ENCODE assay signal across 17 cellular contexts in the genomic region with DNA sequence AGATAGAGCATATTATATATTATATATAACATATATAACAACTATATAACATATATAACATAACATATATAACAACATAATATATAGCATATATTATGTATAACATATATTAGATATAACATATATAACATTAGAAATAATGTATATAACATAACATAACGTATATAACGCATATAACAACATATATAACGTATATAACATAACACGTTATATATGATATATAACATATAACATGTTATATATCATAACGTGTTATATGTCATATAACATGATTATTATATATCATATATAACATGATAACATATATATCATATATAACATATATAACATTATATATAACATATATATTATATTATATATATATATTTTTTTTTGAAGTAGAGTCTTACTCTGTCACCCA.
"Had no signal": no experiment of that assay in that cellular context is flagged by ENCODE, and none has a peak within 500 bp of the region (broad histone marks: within the 10 kb centered on the region; RNA-seq: fewer than 3 reads in every experiment).

No MANE protein-coding gene starts in this region.

- H3K9me3 ChIP-seq: SJCRH30 had no signal

- H3K36me3 ChIP-seq: SJCRH30 had no signal

- DNase-seq: IMR-90, Kasumi-1, KG1, MM.1S, NCI-H1092 treated with DMSO at 0.1 percent for 48 hours, NCI-H1436, NCI-H187, NCI-H2029, NCI-H2171 treated with DMSO at 0.1 percent for 48 hours, NCI-H524, NCI-H69, NCI-H774, SHP77 treated with DMSO at 0.1 percent for 48 hours, SJCRH30 had no signal

- ATAC-seq: HepG2, Right ventricle myocardium inferior, SK-N-SH treated with all-trans-retinoic acid at 6 μM for 48 hours had no signal

- H3K4me3 ChIP-seq: SJCRH30 had no signal

- H3K27ac ChIP-seq: SJCRH30 had no signal

- H3K27me3 ChIP-seq: SJCRH30 had no signal

- FAIRE-seq: HepG2 had no signal
